ENCODE assay signal across 8 cellular contexts in genomic region chrX:68462653-68463052, GRCh38. TPM values are rescaled to one million over a fixed set of nuclear protein-coding genes. Genes with fewer than 3 reads are reported as not detected.
DNase-seq lines count a peak whose midpoint lies in the region; ATAC-seq and TF ChIP-seq lines count a peak whose summit lies in the region.

No MANE protein-coding gene starts in this region.

- peak; percentile 25 for TF ChIP-seq CTCF in Calu3 (IDR thresholded peaks at IDR 0.05; ENCODE audit: unreplicated experiment)

- no peaks in the 10 kb centered on the region for H3K27me3 Mint-ChIP-seq in Calu3 (ENCODE audit: unreplicated experiment)

- intact Hi-C loops in Calu3 (cut with micrococcal nuclease; ENCODE audit: unreplicated experiment) (loop anchor here (1.0 kb wide), 1 partner anchor 265 kb away; no protein-coding TSS in a partner anchor), left ventricle myocardium superior (cut with micrococcal nuclease) (loop anchor here (10.0 kb wide), 1 partner anchor 268 kb away; no protein-coding TSS in a partner anchor)

- CTCF ChIA-PET in Calu3 (lab: Charles Lee): interaction anchor here (0.6 to 1.1 kb wide), 2 partner anchors 119 to 266 kb away, joined by 3 to 11 read pairs; no protein-coding TSS in a partner anchor

- H3K9me3 Mint-ChIP-seq in Calu3 (ENCODE audit: low read depth, unreplicated experiment): no peaks in the 10 kb centered on the region

- no peak overlapping the region for H3K27ac Mint-ChIP-seq in Calu3 (ENCODE audit: unreplicated experiment)

- DNase-seq in Calu3 (peak; percentile 37), LoVo (ENCODE audit: low spot score) (peak; percentile 15), left ventricle myocardium superior (no peak), GM19238 (ENCODE audit: insufficient read length, low spot score) (no peak)
- DNase-seq in activated CD4-positive, alpha-beta T cell treated with anti-CD3 and anti-CD28 coated beads, Interleukin-2, amount 50 U/mL, for 48 hours: peak; percentile 0 to 4
- DNase-seq in stimulated activated CD8-positive, alpha-beta memory T cell treated with anti-CD3 and anti-CD28 coated beads, Interleukin-12 subunit alpha, Interleukin-12 subunit beta, amount 100 ng/mL, for 1 hour (ENCODE audit: low read depth): peak; percentile 12
- no peak for DNase-seq in activated effector memory CD4-positive, alpha-beta T cell treated with anti-CD3 and anti-CD28 coated beads, Interleukin-2, amount 50 U/mL, for 16 hours

- BruUV-seq in Calu3 (replicated peaks; lab: Mats Ljungman, UMichigan): no TSS peak

- H3K36me3 Mint-ChIP-seq in Calu3 (ENCODE audit: insufficient read depth, unreplicated experiment): no peaks in the 10 kb centered on the region

- no peaks in the 10 kb centered on the region for H3K4me1 Mint-ChIP-seq in Calu3 (ENCODE audit: low read depth, unreplicated experiment)

- H3K4me3 Mint-ChIP-seq in Calu3 (ENCODE audit: low read depth, unreplicated experiment): no peak overlapping the region

- ATAC-seq in GM19351 (IDR thresholded peaks at IDR 0.05; ENCODE audit: unreplicated experiment) (peak; percentile 71), left ventricle myocardium superior (peak; percentile 53)

RNA-seq across cellular contexts. Expression of gene OPHN1, which starts 29.4 kb away (rescaled TPM):
- total RNA-seq in Calu3 (2022) (10.8 and 13.1 TPM in 2 replicates), left ventricle myocardium superior (3.8 TPM)

RNA-seq across cellular contexts. Expression of gene YIPF6, which starts 36.2 kb away (rescaled TPM):
- total RNA-seq in Calu3 (2022) (68.6 and 74.3 TPM in 2 replicates), left ventricle myocardium superior (34.5 TPM)

Comparison
In these comparisons a context has a peak if more than half of its experiments do, and no peak if none do; other contexts are left out.
1. DNase-seq: peak in Calu3 (single experiment), LoVo (single experiment), activated CD4-positive, alpha-beta T cell treated with anti-CD3 and anti-CD28 coated beads, Interleukin-2, amount 50 U/mL, for 48 hours (2 of 2) and stimulated activated CD8-positive, alpha-beta memory T cell treated with anti-CD3 and anti-CD28 coated beads, Interleukin-12 subunit alpha, Interleukin-12 subunit beta, amount 100 ng/mL, for 1 hour (single experiment); none in left ventricle myocardium superior (single experiment), GM19238 (single experiment) and activated effector memory CD4-positive, alpha-beta T cell treated with anti-CD3 and anti-CD28 coated beads, Interleukin-2, amount 50 U/mL, for 16 hours (single experiment).